ENCODE assay signal across 8 cellular contexts in the genomic region with DNA sequence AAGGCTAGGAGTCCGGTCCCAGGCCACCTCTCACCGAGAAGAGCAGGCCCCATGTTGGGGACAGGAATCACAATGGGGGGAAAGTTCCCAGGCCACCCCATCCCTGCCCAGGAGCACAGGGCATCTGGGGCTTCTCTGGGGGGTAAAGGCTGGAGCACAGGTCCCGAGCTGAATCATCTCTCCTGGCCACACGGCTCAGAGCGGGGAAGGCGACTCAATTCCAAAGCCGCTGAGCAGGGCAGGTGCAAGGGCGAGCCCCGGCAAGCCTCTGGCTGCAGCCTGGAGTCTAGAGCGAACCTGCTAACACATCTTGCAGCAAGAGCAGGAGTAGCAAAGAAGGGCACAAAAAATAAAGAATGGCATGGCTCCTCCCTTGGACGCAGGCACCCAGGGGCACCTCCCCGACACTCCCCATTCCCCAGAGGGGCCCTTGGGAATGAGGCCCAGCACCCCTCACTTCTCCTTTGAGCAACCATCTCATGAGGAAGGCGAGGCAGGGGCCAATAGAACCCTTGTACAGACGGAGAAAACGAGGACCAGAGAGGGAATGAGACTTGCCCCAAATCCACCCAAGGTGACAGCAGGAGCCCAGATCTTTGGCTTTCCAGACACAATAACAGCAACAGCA. TPM values are rescaled to one million over a fixed set of nuclear protein-coding genes. Genes with fewer than 3 reads are reported as not detected.
DNase-seq lines count a peak whose midpoint lies in the region; ATAC-seq and TF ChIP-seq lines count a peak whose summit lies in the region.

No MANE protein-coding gene starts in this region.

- peaks cover 17% of the 10 kb centered on the region for H3K4me1 Mint-ChIP-seq in activated T-helper 17 cell treated with anti-CD3 and anti-CD28 coated beads, Interleukin-2, amount 50 U/mL, for 72 hours

- TF ChIP-seq CTCF in HCT116 (IDR thresholded peaks at IDR 0.05 in 2 of 3, conservative IDR thresholded peaks at IDR 0.05 in 1 of 3; ENCODE audit: borderline replicate concordance in 1 of 3, insufficient read depth in 1 of 3, low read depth in 2 of 3, low read length in 2 of 3) (no peak), spleen (IDR thresholded peaks at IDR 0.05 in 8 of 11, conservative IDR thresholded peaks at IDR 0.05 in 3 of 11) (no peak)

- no peaks in the 10 kb centered on the region for H3K27me3 ChIP-seq in HCT116 (ENCODE audit: insufficient read depth, low read length)
- H3K27me3 ChIP-seq in right cardiac atrium (ENCODE audit: control insufficient read depth, insufficient read depth), result no peaks in the 10 kb centered on the region
- H3K27me3 ChIP-seq in spleen (replicated peaks in 1 of 7), result no peaks in the 10 kb centered on the region

- CTCF ChIA-PET in HCT116 (lab: Charles Lee), result interaction anchor here (1.0 to 2.1 kb wide), 3 partner anchors 10 to 16 kb away, joined by 5 to 14 read pairs (median 5); no protein-coding TSS in a partner anchor

- H3K9me3 ChIP-seq in HCT116 (ENCODE audit: control insufficient read depth in 1 of 2, insufficient read depth in 1 of 2, low read depth in 1 of 2, low read length in 2 of 2) (no peaks in the 10 kb centered on the region), right cardiac atrium (ENCODE audit: control insufficient read depth, low read length) (no peaks in the 10 kb centered on the region), spleen (no peaks in the 10 kb centered on the region)

- H3K9ac ChIP-seq in HCT116 (ENCODE audit: low read length), result no peak overlapping the region

- peak overlapping the region; percentile 58 for H3K27ac Mint-ChIP-seq in activated T-helper 17 cell treated with anti-CD3 and anti-CD28 coated beads, Interleukin-2, amount 50 U/mL, for 72 hours

- H3K4me3 ChIP-seq in HCT116 (replicated peaks in 1 of 2; ENCODE audit: low read depth in 1 of 2, low read length in 2 of 2), result no peak overlapping the region
- no peak overlapping the region for H3K4me3 ChIP-seq in right cardiac atrium (ENCODE audit: low read length)
- H3K4me3 ChIP-seq in spleen, result no peak overlapping the region

- peak overlapping the region; percentile 17; the same call in 1 of the 2 replicates for H3K27ac ChIP-seq in HCT116 (ENCODE audit: low read depth, low read length)
- peak overlapping the region; percentile 95 for H3K27ac ChIP-seq in right cardiac atrium (ENCODE audit: low read length)
- peak overlapping the region; percentile 58 to 97 (median 82) for H3K27ac ChIP-seq in spleen

- TF ChIP-seq RAD21 in HCT116 (IDR thresholded peaks at IDR 0.05; ENCODE audit: low read depth), result no peak

- H3K27me3 Mint-ChIP-seq in activated T-helper 17 cell treated with anti-CD3 and anti-CD28 coated beads, Interleukin-2, amount 50 U/mL, for 72 hours, result no peaks in the 10 kb centered on the region

- POLR2A ChIA-PET in HCT116 (lab: Charles Lee), result no interaction called here

- H2AFZ ChIP-seq in HCT116 (ENCODE audit: low read depth, low read length, poor library complexity, severe bottlenecking), result no peak overlapping the region

- RAD21 ChIA-PET in HCT116 (lab: Charles Lee; ENCODE audit: low non-redundant PET in 1 of 2, low total read pairs in 2 of 2, uncharacterized antibody in 2 of 2, unreplicated experiment in 2 of 2), result no interaction called here

- H3K9me2 ChIP-seq in HCT116 (ENCODE audit: insufficient read depth), result no peaks in the 10 kb centered on the region

- no peaks in the 10 kb centered on the region for H4K20me1 ChIP-seq in HCT116 (ENCODE audit: insufficient read depth)

- no TSS peak for BruUV-seq in HCT116 (replicated peaks; lab: Mats Ljungman, UMichigan)

- ATAC-seq in HCT116 (no peak), right cardiac atrium (no peak), HG02970 (IDR thresholded peaks at IDR 0.05; ENCODE audit: low FRiP score, unreplicated experiment) (no peak)
- ATAC-seq in activated T-helper 17 cell treated with anti-CD3 and anti-CD28 coated beads, Interleukin-2, amount 50 U/mL, for 72 hours (replicated peaks), result no peak

- H3K36me3 ChIP-seq in HCT116 (ENCODE audit: control insufficient read depth in 1 of 2, insufficient read depth in 2 of 2, low read length in 2 of 2) (no peaks in the 10 kb centered on the region), spleen (peaks cover 0 to 34% (median 18%) of the 10 kb centered on the region in 6 donors)

- H3K4me2 ChIP-seq in HCT116 (ENCODE audit: low read length), result no peak overlapping the region; the same call in 1 of the 2 replicates

- H3K36me3 Mint-ChIP-seq in activated T-helper 17 cell treated with anti-CD3 and anti-CD28 coated beads, Interleukin-2, amount 50 U/mL, for 72 hours (ENCODE audit: low read depth), result peaks cover 24% of the 10 kb centered on the region

- H3K4me1 ChIP-seq in HCT116 (ENCODE audit: control insufficient read depth in 1 of 2, insufficient read depth in 2 of 2, low read length in 2 of 2) (peaks cover 35 to 57% of the 10 kb centered on the region in 2 experiments), right cardiac atrium (ENCODE audit: control insufficient read depth, insufficient read depth, low read length) (peaks cover 34% of the 10 kb centered on the region), spleen (peaks cover 45 to 69% (median 63%) of the 10 kb centered on the region in 6 donors)

- TF ChIP-seq POLR2A in HCT116 (IDR thresholded peaks at IDR 0.05; ENCODE audit: borderline replicate concordance, extremely low read depth, insufficient read depth, insufficient read length), result no peak
- no peak for TF ChIP-seq POLR2A in spleen (IDR thresholded peaks at IDR 0.05)

- 61% methylated on average over 15 of the region's 15 CpGs for WGBS in right cardiac atrium
- 71 to 80% (median 78%) methylated on average over 13 to 15 of the region's 15 CpGs for WGBS in spleen, 5 donors

- DNase-seq in HCT116 (ENCODE audit: low read depth, low spot score) (no peak), right cardiac atrium (peak in 1 of 3 donors; percentile 66), spleen (no peak), OCI-M2 (lab: John Stamatoyannopoulos, UW; ENCODE audit: unreplicated experiment) (no peak), superior temporal gyrus (ENCODE audit: extremely low spot score) (no peak), occipital lobe (lab: John Stamatoyannopoulos, UW) (no peak)

- no peaks in the 10 kb centered on the region for H3K9me3 Mint-ChIP-seq in activated T-helper 17 cell treated with anti-CD3 and anti-CD28 coated beads, Interleukin-2, amount 50 U/mL, for 72 hours

- intact Hi-C loops in HCT116 (cut with micrococcal nuclease) (no loop called here), right cardiac atrium (cut with DNase I) (no loop called here), spleen (cut with DNase I; ENCODE audit: low total_unique reads) (no loop called here)

- peak overlapping the region; percentile 83 for H3K4me3 Mint-ChIP-seq in activated T-helper 17 cell treated with anti-CD3 and anti-CD28 coated beads, Interleukin-2, amount 50 U/mL, for 72 hours

- H3K79me2 ChIP-seq in HCT116 (ENCODE audit: insufficient read depth, low read length), result peaks cover 60% of the 10 kb centered on the region

TF ChIP-seq in HCT116, 20 proteins besides CTCF, POLR2A, EP300 and RAD21:
- TF ChIP-seq TCF7L2 (IDR thresholded peaks at IDR 0.05; ENCODE audit: borderline replicate concordance, extremely low read depth, insufficient read depth, insufficient read length) (no peak), EZH2 (IDR thresholded peaks at IDR 0.05) (no peak), SRF (IDR thresholded peaks at IDR 0.05; ENCODE audit: low read depth) (no peak)

RNA-seq across cellular contexts. Expression of gene ALDH4A1, which starts 20.6 kb away (rescaled TPM):
- total RNA-seq in HCT116 (2021; ENCODE audit: unreplicated experiment) (12.6 TPM), right cardiac atrium (10 to 100 TPM; 22.2 to 35.5 (median 27.1) TPM), spleen (10 to 100 TPM in 2 of 7 donors, 1 to 10 TPM in 5; 5.1 to 11.2 (median 8.3) TPM), occipital lobe (6.4 TPM)
- 9.0 and 11.3 TPM in 2 replicates for polyA plus RNA-seq in HCT116 (2012)
- total RNA-seq in activated T-helper 17 cell treated with anti-CD3 and anti-CD28 coated beads, Interleukin-2, amount 50 U/mL, for 72 hours, result 1 to 10 TPM; 3.5 to 4.8 TPM
- polyA plus RNA-seq in right cardiac atrium (23.6 TPM), spleen (1 to 10 TPM; 3.5 to 9.8 (median 4.4) TPM)

RNA-seq across cellular contexts. Expression of gene IFFO2, which starts 33.5 kb away (rescaled TPM):
- 15.6 TPM for total RNA-seq in HCT116 (2021; ENCODE audit: unreplicated experiment)
- 11.7 and 15.6 TPM in 2 replicates for polyA plus RNA-seq in HCT116 (2012)
- total RNA-seq in activated T-helper 17 cell treated with anti-CD3 and anti-CD28 coated beads, Interleukin-2, amount 50 U/mL, for 72 hours, result 10 to 100 TPM; 17.0 to 38.2 TPM
- 10 to 100 TPM in 1 of 4 donors, 1 to 10 TPM in 3; 6.7 to 12.7 (median 8.1) TPM for total RNA-seq in right cardiac atrium
- polyA plus RNA-seq in right cardiac atrium, result 5.0 TPM
- total RNA-seq in spleen, result 10 to 100 TPM; 13.6 to 19.7 (median 16.4) TPM
- polyA plus RNA-seq in spleen, result 1 to 10 TPM; 2.7 to 6.2 (median 2.9) TPM
- total RNA-seq in occipital lobe, result 5.8 TPM

Comparison
In these comparisons a context has a peak if more than half of its experiments do, and no peak if none do; other contexts are left out.
1. H3K27ac ChIP-seq: peak in every context shown above with its lines; median percentile 95 in right cardiac atrium; 82 in spleen; 17 in HCT116.